Comparison of ENCODE assay signal across 10 cellular contexts in genomic region chr17:81412490-81413093, GRCh38. TPM values are rescaled to one million over a fixed set of nuclear protein-coding genes. Genes with fewer than 3 reads are reported as not detected.
DNase-seq lines count a peak whose midpoint lies in the region; ATAC-seq lines count a peak whose summit lies in the region.
"Had no signal": no experiment of that assay in that cellular context is flagged by ENCODE, and none has a peak within 500 bp of the region (broad histone marks: within the 10 kb centered on the region; RNA-seq: fewer than 3 reads in every experiment).

No MANE protein-coding gene starts in this region.

- H3K4me3 ChIP-seq in aorta (ENCODE audit: low read length in 2 of 2), result no peak overlapping the region
- H3K4me3 ChIP-seq: left lung had no signal

- ATAC-seq in aorta (ENCODE audit: low FRiP score), result no peak
- ATAC-seq: left lung had no signal

- no peak overlapping the region for H3K27ac ChIP-seq in aorta (ENCODE audit: low read depth in 1 of 2, low read length in 2 of 2)
- H3K27ac ChIP-seq: HL-60, left lung had no signal

- H3K9me3 ChIP-seq in aorta (ENCODE audit: control insufficient read depth, low read length), result no peaks in the 10 kb centered on the region
- H3K9me3 ChIP-seq: left lung had no signal

- intact Hi-C loops in aorta (cut with DNase I), result no loop called here

- H3K4me1 ChIP-seq in aorta (ENCODE audit: control insufficient read depth in 1 of 2, insufficient read depth in 2 of 2, low read length in 2 of 2), result no peaks in the 10 kb centered on the region

- in situ Hi-C loops in KBM-7 (cut with MboI; ENCODE audit: low pct_unique_long_range_greater_than_20kb, low sequenced_read_pairs), result no loop called here

- 81 to 84% methylated on average over 28 to 29 of the region's 29 CpGs for WGBS in aorta, 2 donors

- H3K27me3 ChIP-seq in aorta (ENCODE audit: control insufficient read depth in 1 of 2, insufficient read depth in 2 of 2, low read length in 1 of 2), result no peaks in the 10 kb centered on the region

- H3K36me3 ChIP-seq in aorta (ENCODE audit: control insufficient read depth in 1 of 2, insufficient read depth in 2 of 2, low read length in 1 of 2), result no peaks in the 10 kb centered on the region
- H3K36me3 ChIP-seq: left lung had no signal

- DNase-seq in KBM-7 (peak; percentile 88), activated T-cell treated with anti-CD3 and anti-CD28 coated beads for 24 hours (ENCODE audit: low read depth) (peak; percentile 39), glomerular visceral epithelial cell (ENCODE audit: extremely low spot score) (peak; percentile 49), T-helper 9 cell (no peak), NCI-H187 treated with DMSO at 0.1 percent for 48 hours (lab: John Stamatoyannopoulos, UW) (no peak), COLO829 (ENCODE audit: low spot score) (no peak), aorta (no peak)
- DNase-seq in stimulated activated CD8-positive, alpha-beta memory T cell treated with anti-CD3 and anti-CD28 coated beads, Interleukin-15, amount 100 ng/mL, for 24 hours (ENCODE audit: low read depth), result peak; percentile 26
- DNase-seq: left lung had no signal

RNA-seq across cellular contexts. Expression of gene BAHCC1, which starts 17.3 kb away (rescaled TPM):
- total RNA-seq in aorta, result 10 to 100 TPM; 22.8 to 49.3 TPM
- 10 to 100 TPM in 1 of 2 donors, 1 to 10 TPM in 1; 3.9 to 16.8 TPM for polyA plus RNA-seq in aorta

Comparison
In these comparisons a context has a peak if more than half of its experiments do, and no peak if none do; other contexts are left out.
1. DNase-seq: peak in KBM-7 (single experiment), activated T-cell treated with anti-CD3 and anti-CD28 coated beads for 24 hours (single experiment), glomerular visceral epithelial cell (single experiment) and stimulated activated CD8-positive, alpha-beta memory T cell treated with anti-CD3 and anti-CD28 coated beads, Interleukin-15, amount 100 ng/mL, for 24 hours (single experiment); none in T-helper 9 cell (single experiment), NCI-H187 treated with DMSO at 0.1 percent for 48 hours (single experiment), COLO829 (single experiment) and aorta (0 of 2).